ENCODE assay signal across 1 cellular context in the genomic region with DNA sequence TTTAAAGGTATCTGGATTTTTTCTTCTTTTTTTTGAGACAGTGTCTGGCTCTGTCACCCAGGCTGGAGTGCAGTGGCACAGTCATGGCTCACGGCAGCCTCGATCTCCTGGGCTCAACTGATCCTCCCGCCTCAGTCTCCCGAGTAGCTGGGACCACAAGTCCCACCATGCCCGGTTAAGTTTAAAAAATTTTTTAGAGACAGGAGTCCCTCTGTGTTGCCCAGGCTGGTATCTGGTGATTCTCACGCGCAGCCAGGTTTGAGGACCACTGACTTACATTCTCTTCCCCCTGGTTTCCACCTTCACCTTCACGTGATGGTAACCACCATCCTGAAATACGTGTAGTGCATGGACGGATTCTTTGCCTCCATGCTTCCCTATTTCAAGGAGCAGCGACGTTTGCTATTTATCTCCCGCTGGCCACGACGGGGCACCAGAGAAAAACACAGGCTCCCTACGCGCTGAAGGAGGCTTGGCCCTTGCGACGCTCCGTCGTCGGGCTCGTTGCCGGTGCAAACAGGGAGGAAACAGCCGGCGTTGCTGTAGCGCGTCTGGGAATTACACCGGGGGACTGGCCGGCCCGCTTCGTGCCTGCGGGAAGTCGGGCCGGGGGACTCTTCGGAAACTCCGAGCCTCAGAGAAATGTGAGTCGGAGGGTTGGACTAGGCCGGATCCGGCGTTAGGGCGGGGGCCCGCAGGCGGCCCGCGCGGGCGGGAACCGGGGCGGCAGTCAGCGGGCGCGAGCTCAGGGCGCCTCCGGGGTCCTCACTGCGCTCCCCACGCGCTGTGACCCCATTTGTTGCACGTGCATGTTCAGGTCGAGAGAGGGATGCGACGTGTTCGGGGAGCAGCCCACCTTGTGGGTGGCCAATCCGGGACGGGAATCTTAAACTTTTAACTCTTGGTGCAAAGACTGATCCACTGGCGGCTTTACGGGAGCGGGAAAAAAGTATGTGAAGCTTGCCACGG.
TF ChIP-seq lines count a peak whose summit lies in the region.

A gene with protein sequence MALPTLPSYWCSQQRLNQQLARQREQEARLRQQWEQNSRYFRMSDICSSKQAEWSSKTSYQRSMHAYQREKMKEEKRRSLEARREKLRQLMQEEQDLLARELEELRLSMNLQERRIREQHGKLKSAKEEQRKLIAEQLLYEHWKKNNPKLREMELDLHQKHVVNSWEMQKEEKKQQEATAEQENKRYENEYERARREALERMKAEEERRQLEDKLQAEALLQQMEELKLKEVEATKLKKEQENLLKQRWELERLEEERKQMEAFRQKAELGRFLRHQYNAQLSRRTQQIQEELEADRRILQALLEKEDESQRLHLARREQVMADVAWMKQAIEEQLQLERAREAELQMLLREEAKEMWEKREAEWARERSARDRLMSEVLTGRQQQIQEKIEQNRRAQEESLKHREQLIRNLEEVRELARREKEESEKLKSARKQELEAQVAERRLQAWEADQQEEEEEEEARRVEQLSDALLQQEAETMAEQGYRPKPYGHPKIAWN (plus strand): TSS at position 492 of the 969 bp plus-strand sequence. CDS start 2,753 bp downstream, outside the sequence.

TF ChIP-seq in K562, 482 proteins besides CTCF, POLR2A, EP300 and RAD21 (continued from another document and continues in another):
- no peak for TF ChIP-seq ZNF551 (CRISPR knock-in tag; IDR thresholded peaks at IDR 0.05)
- no peak for TF ChIP-seq ZNF766 (CRISPR knock-in tag; conservative IDR thresholded peaks at IDR 0.05)
- no peak for TF ChIP-seq PRMT5 (CRISPR knock-in tag; IDR thresholded peaks at IDR 0.05)
- TF ChIP-seq, protein P1, sequence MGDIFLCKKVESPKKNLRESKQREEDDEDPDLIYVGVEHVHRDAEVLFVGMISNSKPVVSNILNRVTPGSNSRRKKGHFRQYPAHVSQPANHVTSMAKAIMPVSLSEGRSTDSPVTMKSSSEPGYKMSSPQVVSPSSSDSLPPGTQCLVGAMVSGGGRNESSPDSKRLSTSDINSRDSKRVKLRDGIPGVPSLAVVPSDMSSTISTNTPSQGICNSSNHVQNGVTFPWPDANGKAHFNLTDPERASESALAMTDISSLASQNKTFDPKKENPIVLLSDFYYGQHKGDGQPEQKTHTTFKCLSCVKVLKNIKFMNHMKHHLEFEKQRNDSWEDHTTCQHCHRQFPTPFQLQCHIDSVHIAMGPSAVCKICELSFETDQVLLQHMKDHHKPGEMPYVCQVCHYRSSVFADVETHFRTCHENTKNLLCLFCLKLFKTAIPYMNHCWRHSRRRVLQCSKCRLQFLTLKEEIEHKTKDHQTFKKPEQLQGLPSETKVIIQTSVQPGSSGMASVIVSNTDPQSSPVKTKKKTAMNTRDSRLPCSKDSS (IDR thresholded peaks at IDR 0.05; ENCODE audit: low read depth, partially characterized antibody), result no peak
- TF ChIP-seq, protein P2, sequence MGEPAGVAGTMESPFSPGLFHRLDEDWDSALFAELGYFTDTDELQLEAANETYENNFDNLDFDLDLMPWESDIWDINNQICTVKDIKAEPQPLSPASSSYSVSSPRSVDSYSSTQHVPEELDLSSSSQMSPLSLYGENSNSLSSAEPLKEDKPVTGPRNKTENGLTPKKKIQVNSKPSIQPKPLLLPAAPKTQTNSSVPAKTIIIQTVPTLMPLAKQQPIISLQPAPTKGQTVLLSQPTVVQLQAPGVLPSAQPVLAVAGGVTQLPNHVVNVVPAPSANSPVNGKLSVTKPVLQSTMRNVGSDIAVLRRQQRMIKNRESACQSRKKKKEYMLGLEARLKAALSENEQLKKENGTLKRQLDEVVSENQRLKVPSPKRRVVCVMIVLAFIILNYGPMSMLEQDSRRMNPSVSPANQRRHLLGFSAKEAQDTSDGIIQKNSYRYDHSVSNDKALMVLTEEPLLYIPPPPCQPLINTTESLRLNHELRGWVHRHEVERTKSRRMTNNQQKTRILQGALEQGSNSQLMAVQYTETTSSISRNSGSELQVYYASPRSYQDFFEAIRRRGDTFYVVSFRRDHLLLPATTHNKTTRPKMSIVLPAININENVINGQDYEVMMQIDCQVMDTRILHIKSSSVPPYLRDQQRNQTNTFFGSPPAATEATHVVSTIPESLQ (CRISPR knock-in tag; IDR thresholded peaks at IDR 0.05), result no peak
- TF ChIP-seq BCOR (IDR thresholded peaks at IDR 0.05), result peak; percentile 61
- TF ChIP-seq, protein P3, sequence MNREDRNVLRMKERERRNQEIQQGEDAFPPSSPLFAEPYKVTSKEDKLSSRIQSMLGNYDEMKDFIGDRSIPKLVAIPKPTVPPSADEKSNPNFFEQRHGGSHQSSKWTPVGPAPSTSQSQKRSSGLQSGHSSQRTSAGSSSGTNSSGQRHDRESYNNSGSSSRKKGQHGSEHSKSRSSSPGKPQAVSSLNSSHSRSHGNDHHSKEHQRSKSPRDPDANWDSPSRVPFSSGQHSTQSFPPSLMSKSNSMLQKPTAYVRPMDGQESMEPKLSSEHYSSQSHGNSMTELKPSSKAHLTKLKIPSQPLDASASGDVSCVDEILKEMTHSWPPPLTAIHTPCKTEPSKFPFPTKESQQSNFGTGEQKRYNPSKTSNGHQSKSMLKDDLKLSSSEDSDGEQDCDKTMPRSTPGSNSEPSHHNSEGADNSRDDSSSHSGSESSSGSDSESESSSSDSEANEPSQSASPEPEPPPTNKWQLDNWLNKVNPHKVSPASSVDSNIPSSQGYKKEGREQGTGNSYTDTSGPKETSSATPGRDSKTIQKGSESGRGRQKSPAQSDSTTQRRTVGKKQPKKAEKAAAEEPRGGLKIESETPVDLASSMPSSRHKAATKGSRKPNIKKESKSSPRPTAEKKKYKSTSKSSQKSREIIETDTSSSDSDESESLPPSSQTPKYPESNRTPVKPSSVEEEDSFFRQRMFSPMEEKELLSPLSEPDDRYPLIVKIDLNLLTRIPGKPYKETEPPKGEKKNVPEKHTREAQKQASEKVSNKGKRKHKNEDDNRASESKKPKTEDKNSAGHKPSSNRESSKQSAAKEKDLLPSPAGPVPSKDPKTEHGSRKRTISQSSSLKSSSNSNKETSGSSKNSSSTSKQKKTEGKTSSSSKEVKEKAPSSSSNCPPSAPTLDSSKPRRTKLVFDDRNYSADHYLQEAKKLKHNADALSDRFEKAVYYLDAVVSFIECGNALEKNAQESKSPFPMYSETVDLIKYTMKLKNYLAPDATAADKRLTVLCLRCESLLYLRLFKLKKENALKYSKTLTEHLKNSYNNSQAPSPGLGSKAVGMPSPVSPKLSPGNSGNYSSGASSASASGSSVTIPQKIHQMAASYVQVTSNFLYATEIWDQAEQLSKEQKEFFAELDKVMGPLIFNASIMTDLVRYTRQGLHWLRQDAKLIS (CRISPR knock-in tag; IDR thresholded peaks at IDR 0.05), result peak; percentile 71; the same call in 1 of the 2 replicates
- TF ChIP-seq, protein P4, sequence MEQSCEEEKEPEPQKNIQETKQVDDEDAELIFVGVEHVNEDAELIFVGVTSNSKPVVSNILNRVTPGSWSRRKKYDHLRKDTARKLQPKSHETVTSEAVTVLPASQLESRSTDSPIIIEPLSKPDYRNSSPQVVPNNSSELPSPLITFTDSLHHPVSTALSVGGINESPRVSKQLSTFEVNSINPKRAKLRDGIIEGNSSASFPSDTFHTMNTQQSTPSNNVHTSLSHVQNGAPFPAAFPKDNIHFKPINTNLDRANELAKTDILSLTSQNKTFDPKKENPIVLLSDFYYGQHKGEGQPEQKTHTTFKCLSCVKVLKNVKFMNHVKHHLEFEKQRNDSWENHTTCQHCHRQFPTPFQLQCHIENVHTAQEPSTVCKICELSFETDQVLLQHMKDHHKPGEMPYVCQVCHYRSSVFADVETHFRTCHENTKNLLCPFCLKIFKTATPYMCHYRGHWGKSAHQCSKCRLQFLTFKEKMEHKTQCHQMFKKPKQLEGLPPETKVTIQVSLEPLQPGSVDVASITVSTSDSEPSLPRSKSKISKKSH (CRISPR knock-in tag; IDR thresholded peaks at IDR 0.05), result no peak
- TF ChIP-seq, protein P5, sequence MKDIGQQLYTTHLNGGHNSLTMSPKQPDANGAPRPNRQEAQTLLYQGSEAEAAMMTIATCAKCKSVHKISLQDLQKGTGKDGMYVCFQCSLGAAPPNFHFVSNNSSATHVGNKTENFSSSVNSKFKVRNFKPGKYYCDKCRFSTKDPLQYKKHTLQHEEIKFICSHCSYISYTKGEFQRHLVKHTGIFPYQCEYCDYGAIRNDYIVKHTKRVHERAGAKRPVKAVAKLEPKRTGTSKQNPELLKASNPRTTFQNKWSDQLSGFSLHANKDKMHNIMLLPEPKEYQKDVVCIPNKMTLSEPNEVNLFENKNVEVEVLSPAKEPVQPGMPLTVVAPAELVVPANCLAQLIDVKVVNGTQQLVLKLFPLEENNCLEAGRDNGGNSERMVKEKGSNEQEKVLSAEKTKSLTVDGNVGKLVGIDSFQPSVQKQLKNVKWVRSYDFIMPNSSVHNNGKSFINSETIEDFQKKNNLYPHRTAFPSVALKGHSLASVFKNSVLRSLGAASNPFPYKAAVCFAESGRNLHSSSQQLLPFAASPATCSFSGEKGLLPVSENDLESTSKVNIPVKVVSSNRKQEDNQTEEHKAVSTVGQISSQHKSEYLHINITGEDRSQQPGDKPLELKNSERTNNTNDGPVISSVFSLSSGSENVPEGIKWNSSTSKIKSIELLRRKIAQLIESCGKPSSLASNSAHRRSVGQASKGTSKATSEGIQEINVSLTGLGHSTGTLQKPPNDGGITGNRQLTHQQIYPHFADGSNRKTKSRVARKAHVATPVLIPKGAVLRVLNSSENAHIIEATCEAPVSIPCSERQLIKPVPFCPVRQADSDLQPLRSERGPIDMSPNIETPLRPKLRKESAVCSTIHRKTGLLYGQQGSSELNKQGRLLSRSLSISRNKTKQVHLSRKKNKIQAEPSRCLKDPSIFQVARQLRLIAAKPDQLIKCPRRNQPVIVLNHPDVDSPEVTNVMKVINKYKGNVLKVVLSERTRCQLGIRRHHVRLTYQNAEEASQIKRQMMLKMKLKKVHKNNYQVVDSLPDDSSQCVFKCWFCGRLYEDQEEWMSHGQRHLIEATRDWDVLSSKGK (CRISPR knock-in tag; IDR thresholded peaks at IDR 0.05), result no peak
- TF ChIP-seq, protein P6, sequence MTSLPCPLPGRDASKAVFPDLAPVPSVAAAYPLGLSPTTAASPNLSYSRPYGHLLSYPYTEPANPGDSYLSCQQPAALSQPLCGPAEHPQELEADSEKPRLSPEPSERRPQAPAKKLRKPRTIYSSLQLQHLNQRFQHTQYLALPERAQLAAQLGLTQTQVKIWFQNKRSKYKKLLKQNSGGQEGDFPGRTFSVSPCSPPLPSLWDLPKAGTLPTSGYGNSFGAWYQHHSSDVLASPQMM (CRISPR knock-in tag; IDR thresholded peaks at IDR 0.05), result no peak
- TF ChIP-seq, protein P7, sequence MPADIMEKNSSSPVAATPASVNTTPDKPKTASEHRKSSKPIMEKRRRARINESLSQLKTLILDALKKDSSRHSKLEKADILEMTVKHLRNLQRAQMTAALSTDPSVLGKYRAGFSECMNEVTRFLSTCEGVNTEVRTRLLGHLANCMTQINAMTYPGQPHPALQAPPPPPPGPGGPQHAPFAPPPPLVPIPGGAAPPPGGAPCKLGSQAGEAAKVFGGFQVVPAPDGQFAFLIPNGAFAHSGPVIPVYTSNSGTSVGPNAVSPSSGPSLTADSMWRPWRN (IDR thresholded peaks at IDR 0.05; ENCODE audit: low read depth), result no peak
- TF ChIP-seq ZNF239 (CRISPR knock-in tag; IDR thresholded peaks at IDR 0.05), result no peak
- TF ChIP-seq TAF9B (IDR thresholded peaks at IDR 0.05; ENCODE audit: partially characterized antibody), result no peak
- peak; percentile 78 for TF ChIP-seq PHF20 (IDR thresholded peaks at IDR 0.05; ENCODE audit: partially characterized antibody)
- TF ChIP-seq ZNF184 (CRISPR knock-in tag; IDR thresholded peaks at IDR 0.05), result no peak
- peak; percentile 59 for TF ChIP-seq C11orf30 (IDR thresholded peaks at IDR 0.05; ENCODE audit: low read depth)
- no peak for TF ChIP-seq ZNF133 (CRISPR knock-in tag; IDR thresholded peaks at IDR 0.05)
- no peak for TF ChIP-seq ILF3 (IDR thresholded peaks at IDR 0.05; ENCODE audit: borderline replicate concordance)
- no peak for TF ChIP-seq CEBPB (tag; IDR thresholded peaks at IDR 0.05)
- no peak for TF ChIP-seq ELF4 (CRISPR knock-in tag; IDR thresholded peaks at IDR 0.05)
- TF ChIP-seq KDM2B (CRISPR knock-in tag; IDR thresholded peaks at IDR 0.05), result no peak; the same call in 1 of the 2 replicates
- no peak for TF ChIP-seq SLC30A9 (CRISPR knock-in tag; IDR thresholded peaks at IDR 0.05)
- TF ChIP-seq, protein P8, sequence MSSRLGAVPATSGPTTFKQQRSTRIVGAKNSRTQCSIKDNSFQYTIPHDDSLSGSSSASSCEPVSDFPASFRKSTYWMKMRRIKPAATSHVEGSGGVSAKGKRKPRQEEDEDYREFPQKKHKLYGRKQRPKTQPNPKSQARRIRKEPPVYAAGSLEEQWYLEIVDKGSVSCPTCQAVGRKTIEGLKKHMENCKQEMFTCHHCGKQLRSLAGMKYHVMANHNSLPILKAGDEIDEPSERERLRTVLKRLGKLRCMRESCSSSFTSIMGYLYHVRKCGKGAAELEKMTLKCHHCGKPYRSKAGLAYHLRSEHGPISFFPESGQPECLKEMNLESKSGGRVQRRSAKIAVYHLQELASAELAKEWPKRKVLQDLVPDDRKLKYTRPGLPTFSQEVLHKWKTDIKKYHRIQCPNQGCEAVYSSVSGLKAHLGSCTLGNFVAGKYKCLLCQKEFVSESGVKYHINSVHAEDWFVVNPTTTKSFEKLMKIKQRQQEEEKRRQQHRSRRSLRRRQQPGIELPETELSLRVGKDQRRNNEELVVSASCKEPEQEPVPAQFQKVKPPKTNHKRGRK (tag; IDR thresholded peaks at IDR 0.05), result no peak
- TF ChIP-seq, protein P9, sequence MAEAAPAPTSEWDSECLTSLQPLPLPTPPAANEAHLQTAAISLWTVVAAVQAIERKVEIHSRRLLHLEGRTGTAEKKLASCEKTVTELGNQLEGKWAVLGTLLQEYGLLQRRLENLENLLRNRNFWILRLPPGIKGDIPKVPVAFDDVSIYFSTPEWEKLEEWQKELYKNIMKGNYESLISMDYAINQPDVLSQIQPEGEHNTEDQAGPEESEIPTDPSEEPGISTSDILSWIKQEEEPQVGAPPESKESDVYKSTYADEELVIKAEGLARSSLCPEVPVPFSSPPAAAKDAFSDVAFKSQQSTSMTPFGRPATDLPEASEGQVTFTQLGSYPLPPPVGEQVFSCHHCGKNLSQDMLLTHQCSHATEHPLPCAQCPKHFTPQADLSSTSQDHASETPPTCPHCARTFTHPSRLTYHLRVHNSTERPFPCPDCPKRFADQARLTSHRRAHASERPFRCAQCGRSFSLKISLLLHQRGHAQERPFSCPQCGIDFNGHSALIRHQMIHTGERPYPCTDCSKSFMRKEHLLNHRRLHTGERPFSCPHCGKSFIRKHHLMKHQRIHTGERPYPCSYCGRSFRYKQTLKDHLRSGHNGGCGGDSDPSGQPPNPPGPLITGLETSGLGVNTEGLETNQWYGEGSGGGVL (CRISPR knock-in tag; IDR thresholded peaks at IDR 0.05), result no peak
- TF ChIP-seq ZNF311 (CRISPR knock-in tag; IDR thresholded peaks at IDR 0.05), result no peak
- TF ChIP-seq ELF1 (tag; IDR thresholded peaks at IDR 0.05), result no peak; the same call in 1 of the 2 replicates
- no peak for TF ChIP-seq RAD51 (IDR thresholded peaks at IDR 0.05; ENCODE audit: borderline replicate concordance, low read depth)
- no peak for TF ChIP-seq ZNF3 (CRISPR knock-in tag; IDR thresholded peaks at IDR 0.05)
- TF ChIP-seq NFRKB (IDR thresholded peaks at IDR 0.05; ENCODE audit: low read depth), result peak; percentile 65; the same call in 1 of the 2 replicates
- TF ChIP-seq HNRNPL (IDR thresholded peaks at IDR 0.05; ENCODE audit: low read depth, low read length), result no peak
- TF ChIP-seq, protein P10, sequence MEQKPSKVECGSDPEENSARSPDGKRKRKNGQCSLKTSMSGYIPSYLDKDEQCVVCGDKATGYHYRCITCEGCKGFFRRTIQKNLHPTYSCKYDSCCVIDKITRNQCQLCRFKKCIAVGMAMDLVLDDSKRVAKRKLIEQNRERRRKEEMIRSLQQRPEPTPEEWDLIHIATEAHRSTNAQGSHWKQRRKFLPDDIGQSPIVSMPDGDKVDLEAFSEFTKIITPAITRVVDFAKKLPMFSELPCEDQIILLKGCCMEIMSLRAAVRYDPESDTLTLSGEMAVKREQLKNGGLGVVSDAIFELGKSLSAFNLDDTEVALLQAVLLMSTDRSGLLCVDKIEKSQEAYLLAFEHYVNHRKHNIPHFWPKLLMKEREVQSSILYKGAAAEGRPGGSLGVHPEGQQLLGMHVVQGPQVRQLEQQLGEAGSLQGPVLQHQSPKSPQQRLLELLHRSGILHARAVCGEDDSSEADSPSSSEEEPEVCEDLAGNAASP (IDR thresholded peaks at IDR 0.05), result no peak
